In genomic region chr10:100615911-100616310, GRCh38 we compare ENCODE assay signal across 23 cellular contexts.
DNase-seq lines count a peak whose midpoint lies in the region; ATAC-seq lines count a peak whose summit lies in the region.
"Had no signal": no experiment of that assay in that cellular context is flagged by ENCODE, and none has a peak within 500 bp of the region (broad histone marks: within the 10 kb centered on the region; RNA-seq: fewer than 3 reads in every experiment).

No MANE protein-coding gene starts in this region.

- intact Hi-C loops in cardiac septum (cut with DNase I) = no loop called here
- intact Hi-C loops in Right ventricle myocardium superior (cut with DNase I) = no loop called here
- intact Hi-C loops in sciatic nerve (cut with DNase I) = no loop called here

- H3K27ac Mint-ChIP-seq in stimulated activated naive CD8-positive, alpha-beta T cell treated with anti-CD3 and anti-CD28 coated beads, Interleukin-15, amount 100 ng/mL, for 72 hours = peak overlapping the region in 1 of 2 donors; percentile 63
- H3K27ac Mint-ChIP-seq: CD14-positive monocyte; CD4-positive, CD25-positive, alpha-beta regulatory T cell; CD8-positive, alpha-beta memory T cell had no signal

- peak; percentile 14 for DNase-seq in cardiac septum (ENCODE audit: low spot score)
- DNase-seq in Right ventricle myocardium superior = no peak
- DNase-seq in left kidney (ENCODE audit: low read depth, low spot score) = peak; percentile 47
- peak; percentile 4 for DNase-seq in sciatic nerve (ENCODE audit: low spot score)
- DNase-seq in stimulated activated naive CD8-positive, alpha-beta T cell treated with anti-CD3 and anti-CD28 coated beads, Interleukin-15, amount 100 ng/mL, for 72 hours = no peak
- no peak for DNase-seq in HCEC 1CT
- DNase-seq: 8988T; ACHN; BE2C; C1 segment of cervical spinal cord; CD4-positive, alpha-beta memory T cell; CD4-positive, CD25-positive, alpha-beta regulatory T cell; CD8-positive, alpha-beta memory T cell; COR-L47; DMS 273 treated with DMSO at 0.1 percent for 48 hours; DMS153; DMS53; DMS79; DND-41; EL; GDM1 had no signal

- no peak overlapping the region for H3K4me3 Mint-ChIP-seq in stimulated activated naive CD8-positive, alpha-beta T cell treated with anti-CD3 and anti-CD28 coated beads, Interleukin-15, amount 100 ng/mL, for 72 hours
- H3K4me3 Mint-ChIP-seq: CD14-positive monocyte; CD4-positive, alpha-beta memory T cell; CD4-positive, CD25-positive, alpha-beta regulatory T cell; CD8-positive, alpha-beta memory T cell had no signal

- ATAC-seq in Right ventricle myocardium superior (ENCODE audit: poor library complexity) (no peak), sciatic nerve (no peak)
- no peak for ATAC-seq in stimulated activated naive CD8-positive, alpha-beta T cell treated with anti-CD3 and anti-CD28 coated beads, Interleukin-15, amount 100 ng/mL, for 72 hours
- ATAC-seq: GM12878 had no signal

- no peaks in the 10 kb centered on the region for H3K9me3 Mint-ChIP-seq in stimulated activated naive CD8-positive, alpha-beta T cell treated with anti-CD3 and anti-CD28 coated beads, Interleukin-15, amount 100 ng/mL, for 72 hours
- H3K9me3 Mint-ChIP-seq: CD4-positive, CD25-positive, alpha-beta regulatory T cell; CD8-positive, alpha-beta memory T cell had no signal

- no peaks in the 10 kb centered on the region for H3K4me1 Mint-ChIP-seq in stimulated activated naive CD8-positive, alpha-beta T cell treated with anti-CD3 and anti-CD28 coated beads, Interleukin-15, amount 100 ng/mL, for 72 hours
- H3K4me1 Mint-ChIP-seq: CD14-positive monocyte; CD4-positive, alpha-beta memory T cell; CD4-positive, CD25-positive, alpha-beta regulatory T cell; CD8-positive, alpha-beta memory T cell had no signal

- peaks cover 88% of the 10 kb centered on the region for H3K27me3 Mint-ChIP-seq in stimulated activated naive CD8-positive, alpha-beta T cell treated with anti-CD3 and anti-CD28 coated beads, Interleukin-15, amount 100 ng/mL, for 72 hours

Comparison
In these comparisons a context has a peak if more than half of its experiments do, and no peak if none do; other contexts are left out.
1. DNase-seq: peak in cardiac septum (single experiment), left kidney (single experiment) and sciatic nerve (single experiment); none in Right ventricle myocardium superior (single experiment), stimulated activated naive CD8-positive, alpha-beta T cell treated with anti-CD3 and anti-CD28 coated beads, Interleukin-15, amount 100 ng/mL, for 72 hours (0 of 2) and HCEC 1CT (single experiment).